ENCODE assay signal across 26 cellular contexts in the genomic region with DNA sequence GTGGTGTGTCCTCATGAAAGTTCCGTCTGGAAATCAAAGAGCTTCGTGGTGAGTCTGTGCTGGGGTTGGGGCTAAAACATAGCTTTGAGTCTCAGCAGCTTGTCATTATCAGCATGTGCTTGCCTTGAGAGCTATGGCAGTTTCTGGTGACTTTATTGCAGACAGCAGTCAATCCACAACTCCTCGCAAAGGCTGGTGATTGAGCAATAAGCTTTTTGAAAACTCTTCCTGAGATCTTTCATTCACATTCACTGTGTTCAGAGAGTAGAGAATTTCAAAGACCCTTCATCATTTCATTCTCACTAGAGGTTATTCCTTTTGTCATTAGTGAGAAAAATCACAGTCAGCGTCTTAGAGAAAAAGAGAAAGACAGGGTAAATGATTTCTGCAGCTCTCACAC.
"Had no signal": no experiment of that assay in that cellular context is flagged by ENCODE, and none has a peak within 500 bp of the region (broad histone marks: within the 10 kb centered on the region; RNA-seq: fewer than 3 reads in every experiment).

No MANE protein-coding gene starts in this region.

- H3K9me3 Mint-ChIP-seq: activated naive CD4-positive, alpha-beta T cell treated with anti-CD3 and anti-CD28 coated beads, Interleukin-2, amount 50 U/mL, for 24 hours; activated T-cell treated with anti-CD3 and anti-CD28 coated beads, Interleukin-2, amount 50 U/mL, for 24 hours; activated T-helper 1 cell treated with anti-CD3 and anti-CD28 coated beads, Interleukin-12 subunit alpha, Interleukin-12 subunit beta, Interleukin-2, Interleukin-4 antibody, amounts not matched to agents 30 ng/mL and 10 ng/mL and 1 ng/mL, durations not matched to agents 14 hours and 24 hours and 36 hours had no signal

- H3K4me3 Mint-ChIP-seq: activated CD8-positive, alpha-beta memory T cell treated with anti-CD3 and anti-CD28 coated beads, Interleukin-2, amount 10 ng/mL, durations not matched to agents 7 days and 5 days; activated naive CD4-positive, alpha-beta T cell treated with anti-CD3 and anti-CD28 coated beads, Interleukin-2, amount 50 U/mL, for 24 hours; activated T-cell treated with anti-CD3 and anti-CD28 coated beads, Interleukin-2, amount 50 U/mL, for 24 hours; activated T-helper 1 cell treated with anti-CD3 and anti-CD28 coated beads, Interleukin-12 subunit alpha, Interleukin-12 subunit beta, Interleukin-2, Interleukin-4 antibody, amounts not matched to agents 30 ng/mL and 10 ng/mL and 1 ng/mL, durations not matched to agents 14 hours and 24 hours and 36 hours had no signal

- H3K4me1 Mint-ChIP-seq: activated CD8-positive, alpha-beta memory T cell treated with anti-CD3 and anti-CD28 coated beads, Interleukin-2, amount 10 ng/mL, durations not matched to agents 7 days and 5 days; activated naive CD4-positive, alpha-beta T cell treated with anti-CD3 and anti-CD28 coated beads, Interleukin-2, amount 50 U/mL, for 24 hours had no signal

- H3K9me3 ChIP-seq: breast epithelium, Peyer's patch, SJCRH30, SK-N-SH had no signal

- ATAC-seq: activated CD4-positive, CD25-positive, alpha-beta regulatory T cell treated with anti-CD3 and anti-CD28 coated beads, Interleukin-2, amount 50 U/mL, for 24 hours; activated CD8-positive, alpha-beta memory T cell treated with anti-CD3 and anti-CD28 coated beads, Interleukin-2, amount 10 ng/mL, durations not matched to agents 7 days and 5 days had no signal

- H3K27ac Mint-ChIP-seq: activated CD8-positive, alpha-beta memory T cell treated with anti-CD3 and anti-CD28 coated beads, Interleukin-2, amount 10 ng/mL, durations not matched to agents 7 days and 5 days; activated naive CD4-positive, alpha-beta T cell treated with anti-CD3 and anti-CD28 coated beads, Interleukin-2, amount 50 U/mL, for 24 hours; activated T-cell treated with anti-CD3 and anti-CD28 coated beads, Interleukin-2, amount 50 U/mL, for 24 hours; activated T-helper 1 cell treated with anti-CD3 and anti-CD28 coated beads, Interleukin-12 subunit alpha, Interleukin-12 subunit beta, Interleukin-2, Interleukin-4 antibody, amounts not matched to agents 30 ng/mL and 10 ng/mL and 1 ng/mL, durations not matched to agents 14 hours and 24 hours and 36 hours had no signal

- DNase-seq: activated CD4-positive, alpha-beta T cell treated with anti-CD3 and anti-CD28 coated beads for 4 hours; activated CD4-positive, alpha-beta T cell treated with anti-CD3 and anti-CD28 coated beads, Interleukin-2, amount 50 U/mL, for 48 hours; activated CD8-positive, alpha-beta memory T cell treated with anti-CD3 and anti-CD28 coated beads, Interleukin-2, amount 10 ng/mL, durations not matched to agents 7 days and 5 days; activated effector memory CD4-positive, alpha-beta T cell treated with Interleukin-2 at 50 U/mL for 16 hours; activated naive CD4-positive, alpha-beta T cell; activated T-cell treated with anti-CD3 and anti-CD28 coated beads, Interleukin-2, amount 50 U/mL, for 24 hours; aorta; central memory CD4-positive, alpha-beta T cell; NCI-H1105; NCI-H1436 treated with DMSO at 0.1 percent for 48 hours; NCI-H187; NCI-H2081; NCI-H446; NCI-H524; Peyer's patch; Right ventricle myocardium superior; SJCRH30; SK-N-SH; T-helper 1 cell; WERI-Rb-1 had no signal

- H3K9ac ChIP-seq: KMS-11, SK-N-SH had no signal

- H3K4me1 ChIP-seq: breast epithelium, Peyer's patch, SJCRH30 had no signal

- H3K4me3 ChIP-seq: breast epithelium, Peyer's patch, SJCRH30 had no signal

- H3K36me3 Mint-ChIP-seq: activated CD8-positive, alpha-beta memory T cell treated with anti-CD3 and anti-CD28 coated beads, Interleukin-2, amount 10 ng/mL, durations not matched to agents 7 days and 5 days; activated naive CD4-positive, alpha-beta T cell treated with anti-CD3 and anti-CD28 coated beads, Interleukin-2, amount 50 U/mL, for 24 hours had no signal

- H3K36me3 ChIP-seq: breast epithelium, Peyer's patch, SJCRH30, WERI-Rb-1 had no signal

- H3K4me2 ChIP-seq: KMS-11, SK-N-SH had no signal

- H3K27me3 ChIP-seq: breast epithelium, Peyer's patch, SJCRH30 had no signal

- H3K27ac ChIP-seq: breast epithelium, KMS-11, Peyer's patch, RWPE1, SJCRH30, WERI-Rb-1 had no signal
